In the genomic region with DNA sequence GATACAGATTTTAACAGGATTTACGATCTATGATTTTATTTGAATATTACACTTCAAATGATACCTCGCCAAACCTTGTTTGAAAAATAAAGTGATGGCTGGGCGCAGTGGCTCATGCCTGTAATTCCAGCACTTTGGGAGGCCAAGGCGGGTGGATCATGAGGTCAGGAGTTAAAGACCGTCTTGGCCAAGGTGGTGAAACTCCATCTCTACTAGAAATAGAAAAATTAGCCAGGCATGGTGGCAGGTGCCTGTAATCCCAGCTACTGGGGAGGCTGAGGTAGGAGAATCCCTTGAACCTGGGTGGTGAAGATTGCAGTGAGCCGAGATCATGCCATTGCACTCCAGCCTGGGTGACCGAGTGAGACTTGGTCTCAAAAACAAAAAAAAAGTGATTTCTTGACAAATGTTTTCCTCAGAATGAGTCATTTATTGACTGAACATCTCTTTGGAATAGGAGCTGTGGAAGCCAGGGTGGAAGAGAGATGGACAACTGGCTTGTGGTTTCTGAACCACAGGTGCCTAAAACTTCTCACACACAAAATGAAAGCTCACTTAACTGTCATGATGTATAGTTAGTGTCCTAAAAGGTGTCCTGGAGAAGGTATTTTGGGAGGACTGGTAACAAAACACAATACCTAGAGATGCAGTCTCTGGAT, we compare ENCODE assay signal across 27 cellular contexts. TPM values are rescaled to one million over a fixed set of nuclear protein-coding genes. Genes with fewer than 3 reads are reported as not detected.
DNase-seq lines count a peak whose midpoint lies in the region; ATAC-seq, FAIRE-seq and TF ChIP-seq lines count a peak whose summit lies in the region.
"Had no signal": no experiment of that assay in that cellular context is flagged by ENCODE, and none has a peak within 500 bp of the region (broad histone marks: within the 10 kb centered on the region; RNA-seq: fewer than 3 reads in every experiment).

No MANE protein-coding gene starts in this region.

- intact Hi-C loops in PC-3 (cut with micrococcal nuclease) (no loop called here), kidney (cut with DNase I) (no loop called here)

- H3K4me3 Mint-ChIP-seq in activated naive CD8-positive, alpha-beta T cell treated with anti-CD3 and anti-CD28 coated beads, Interleukin-2, amount 10 ng/mL, durations not matched to agents 7 days and 5 days = no peak overlapping the region
- no peak overlapping the region for H3K4me3 Mint-ChIP-seq in activated naive CD8-positive, alpha-beta T cell treated with anti-CD3 and anti-CD28 coated beads for 36 hours
- H3K4me3 Mint-ChIP-seq in stimulated activated naive B cell treated with anti-CD40 and anti-IgM and Interleukin-4, amounts not matched to agents 10 μg/mL and 1 μg/mL and 100 μg/mL, for 72 hours = peak overlapping the region; percentile 9 to 60
- H3K4me3 Mint-ChIP-seq: B cell; CD8-positive, alpha-beta memory T cell; natural killer cell had no signal

- H3K27ac Mint-ChIP-seq in activated naive CD8-positive, alpha-beta T cell treated with anti-CD3 and anti-CD28 coated beads, Interleukin-2, amount 10 ng/mL, durations not matched to agents 7 days and 5 days = peak overlapping the region; percentile 34
- no peak overlapping the region for H3K27ac Mint-ChIP-seq in activated naive CD8-positive, alpha-beta T cell treated with anti-CD3 and anti-CD28 coated beads for 36 hours
- peak overlapping the region; percentile 60 for H3K27ac Mint-ChIP-seq in stimulated activated naive B cell treated with anti-CD40 and anti-IgM and Interleukin-4, amounts not matched to agents 10 μg/mL and 1 μg/mL and 100 μg/mL, for 72 hours
- H3K27ac Mint-ChIP-seq: B cell had no signal

- CTCF ChIA-PET in PC-3 (lab: Charles Lee) = no interaction called here

- DNase-seq in activated naive CD8-positive, alpha-beta T cell treated with anti-CD3 and anti-CD28 coated beads, Interleukin-2, amount 10 ng/mL, durations not matched to agents 7 days and 5 days = no peak
- no peak for DNase-seq in activated naive CD8-positive, alpha-beta T cell treated with anti-CD3 and anti-CD28 coated beads for 36 hours
- DNase-seq in PC-3 (peak; percentile 65), kidney (peak; percentile 9), BE2C (no peak)
- no peak for DNase-seq in stimulated activated naive B cell treated with anti-CD40 and anti-IgM and Interleukin-4, amounts not matched to agents 10 μg/mL and 1 μg/mL and 100 μg/mL, for 72 hours
- DNase-seq: activated CD4-positive, CD25-positive, alpha-beta regulatory T cell treated with anti-CD3 and anti-CD28 coated beads, Interleukin-2, amount 50 U/mL, for 72 hours; activated effector memory CD4-positive, alpha-beta T cell treated with Interleukin-2 at 50 U/mL for 16 hours; activated T-cell treated with anti-CD3 and anti-CD28 coated beads for 4 hours; body of pancreas; CD8-positive, alpha-beta memory T cell; dorsolateral prefrontal cortex; GF-D8; midbrain; natural killer cell; NCI-H1092; NCI-H1930; NCI-H748 treated with DMSO at 0.1 percent for 48 hours; occipital lobe; transverse colon had no signal

- no peaks in the 10 kb centered on the region for H3K36me3 ChIP-seq in PC-3 (ENCODE audit: low read depth, low read length)
- H3K36me3 ChIP-seq in kidney (ENCODE audit: control insufficient read depth in 1 of 2, insufficient read depth in 2 of 2, low read length in 2 of 2) = no peaks in the 10 kb centered on the region
- H3K36me3 ChIP-seq in BE2C = no peaks in the 10 kb centered on the region
- H3K36me3 ChIP-seq: transverse colon had no signal

- no peaks in the 10 kb centered on the region for H3K27me3 ChIP-seq in PC-3 (ENCODE audit: low read length)
- no peaks in the 10 kb centered on the region for H3K27me3 ChIP-seq in BE2C
- H3K27me3 ChIP-seq: body of pancreas, dorsolateral prefrontal cortex, transverse colon had no signal

- no peaks in the 10 kb centered on the region for H3K9me3 ChIP-seq in PC-3 (ENCODE audit: low read length)
- no peaks in the 10 kb centered on the region for H3K9me3 ChIP-seq in kidney (ENCODE audit: control insufficient read depth in 1 of 2, low read length in 2 of 2)
- H3K9me3 ChIP-seq in BE2C = no peaks in the 10 kb centered on the region
- H3K9me3 ChIP-seq: body of pancreas, transverse colon had no signal

- H3K27ac ChIP-seq in PC-3 (ENCODE audit: low read length) = peak overlapping the region; percentile 21; the same call in 1 of the 2 replicates
- H3K27ac ChIP-seq in kidney (ENCODE audit: low read depth in 2 of 2, low read length in 2 of 2) = no peak overlapping the region
- H3K27ac ChIP-seq: body of pancreas, dorsolateral prefrontal cortex, HL-60, SK-N-MC, skin epidermis, transverse colon had no signal

- peaks cover 49% of the 10 kb centered on the region for H3K79me2 ChIP-seq in PC-3 (ENCODE audit: low read length)

- peaks cover 25% of the 10 kb centered on the region for H3K4me1 Mint-ChIP-seq in activated naive CD8-positive, alpha-beta T cell treated with anti-CD3 and anti-CD28 coated beads, Interleukin-2, amount 10 ng/mL, durations not matched to agents 7 days and 5 days
- peaks cover 27% of the 10 kb centered on the region for H3K4me1 Mint-ChIP-seq in activated naive CD8-positive, alpha-beta T cell treated with anti-CD3 and anti-CD28 coated beads for 36 hours
- H3K4me1 Mint-ChIP-seq in stimulated activated naive B cell treated with anti-CD40 and anti-IgM and Interleukin-4, amounts not matched to agents 10 μg/mL and 1 μg/mL and 100 μg/mL, for 72 hours = peaks cover 28 to 44% of the 10 kb centered on the region in 2 donors

- no peak for TF ChIP-seq CTCF in PC-3 (conservative IDR thresholded peaks at IDR 0.05; ENCODE audit: low read depth, low read length)
- no peak for TF ChIP-seq CTCF in kidney (IDR thresholded peaks at IDR 0.05; ENCODE audit: borderline replicate concordance, extremely low read depth, insufficient read depth)
- no peak for TF ChIP-seq CTCF in BE2C (IDR thresholded peaks at IDR 0.05; ENCODE audit: low read depth, low read length)

- POLR2A ChIA-PET in activated naive CD8-positive, alpha-beta T cell treated with anti-CD3 and anti-CD28 coated beads, Interleukin-2, amount 10 ng/mL, durations not matched to agents 7 days and 5 days (lab: Charles Lee) = interaction anchor here (1.2 kb wide), 1 partner anchor 12 kb away, joined by 3 read pairs; a partner anchor contains a TSS
- POLR2A ChIA-PET in PC-3 (lab: Charles Lee; ENCODE audit: unreplicated experiment) = interaction anchor here (0.5 to 0.6 kb wide), 2 partner anchors 12 to 30 kb away, joined by 12 read pairs; no protein-coding TSS in a partner anchor

- no peaks in the 10 kb centered on the region for H3K9me2 ChIP-seq in PC-3 (replicated peaks; ENCODE audit: low read length)

- H2AFZ ChIP-seq in PC-3 (ENCODE audit: low read length) = no peak overlapping the region

- no peak overlapping the region for H3K4me3 ChIP-seq in PC-3 (ENCODE audit: low read length)
- no peak overlapping the region for H3K4me3 ChIP-seq in kidney (ENCODE audit: low read length in 2 of 2)
- no peak overlapping the region for H3K4me3 ChIP-seq in BE2C (ENCODE audit: low read depth, low read length)
- H3K4me3 ChIP-seq: body of pancreas, dorsolateral prefrontal cortex, SK-N-MC, skin epidermis, transverse colon had no signal

- H3K4me1 ChIP-seq in PC-3 (ENCODE audit: insufficient read depth, low read length) (peaks cover 18% of the 10 kb centered on the region), kidney (ENCODE audit: control insufficient read depth in 1 of 2, insufficient read depth in 1 of 2, low read depth in 1 of 2, low read length in 2 of 2) (no peaks in the 10 kb centered on the region), BE2C (no peaks in the 10 kb centered on the region)

- peaks cover 3% of the 10 kb centered on the region for H3F3A ChIP-seq in PC-3 (ENCODE audit: low read length, unreplicated experiment)

- no peak for FAIRE-seq in kidney (lab: Jason Lieb, UNC)
- FAIRE-seq: TTC549 had no signal

- peak overlapping the region; percentile 7 for H3K4me2 ChIP-seq in PC-3 (ENCODE audit: low read length)

- H3K36me3 Mint-ChIP-seq in activated naive CD8-positive, alpha-beta T cell treated with anti-CD3 and anti-CD28 coated beads, Interleukin-2, amount 10 ng/mL, durations not matched to agents 7 days and 5 days = peaks cover 4% of the 10 kb centered on the region
- H3K36me3 Mint-ChIP-seq in activated naive CD8-positive, alpha-beta T cell treated with anti-CD3 and anti-CD28 coated beads for 36 hours = no peaks in the 10 kb centered on the region
- peaks cover under 1 to 7% of the 10 kb centered on the region in 2 donors for H3K36me3 Mint-ChIP-seq in stimulated activated naive B cell treated with anti-CD40 and anti-IgM and Interleukin-4, amounts not matched to agents 10 μg/mL and 1 μg/mL and 100 μg/mL, for 72 hours
- H3K36me3 Mint-ChIP-seq: CD8-positive, alpha-beta memory T cell; natural killer cell had no signal

- no peak overlapping the region for H3K9ac ChIP-seq in PC-3 (ENCODE audit: low read length)
- no peak overlapping the region for H3K9ac ChIP-seq in kidney (ENCODE audit: low read length in 2 of 2)

- no peak for ATAC-seq in activated naive CD8-positive, alpha-beta T cell treated with anti-CD3 and anti-CD28 coated beads, Interleukin-2, amount 10 ng/mL, durations not matched to agents 7 days and 5 days (ENCODE audit: low read depth)
- ATAC-seq in PC-3 (peak; percentile 81), HG03460 (IDR thresholded peaks at IDR 0.05; ENCODE audit: unreplicated experiment) (no peak), HG02759 (IDR thresholded peaks at IDR 0.05; ENCODE audit: unreplicated experiment) (no peak)
- ATAC-seq in stimulated activated naive B cell treated with anti-CD40 and anti-IgM and Interleukin-4, amounts not matched to agents 10 μg/mL and 1 μg/mL and 100 μg/mL, for 72 hours (replicated peaks) = no peak
- ATAC-seq: body of pancreas, natural killer cell had no signal

- BruUV-seq in PC-3 (replicated peaks; lab: Mats Ljungman, UMichigan) = no TSS peak

- H3K9me3 Mint-ChIP-seq in activated naive CD8-positive, alpha-beta T cell treated with anti-CD3 and anti-CD28 coated beads, Interleukin-2, amount 10 ng/mL, durations not matched to agents 7 days and 5 days = no peaks in the 10 kb centered on the region
- no peaks in the 10 kb centered on the region for H3K9me3 Mint-ChIP-seq in activated naive CD8-positive, alpha-beta T cell treated with anti-CD3 and anti-CD28 coated beads for 36 hours
- no peaks in the 10 kb centered on the region for H3K9me3 Mint-ChIP-seq in stimulated activated naive B cell treated with anti-CD40 and anti-IgM and Interleukin-4, amounts not matched to agents 10 μg/mL and 1 μg/mL and 100 μg/mL, for 72 hours
- H3K9me3 Mint-ChIP-seq: CD8-positive, alpha-beta memory T cell; natural killer cell had no signal

- H3K27me3 Mint-ChIP-seq in activated naive CD8-positive, alpha-beta T cell treated with anti-CD3 and anti-CD28 coated beads, Interleukin-2, amount 10 ng/mL, durations not matched to agents 7 days and 5 days = no peaks in the 10 kb centered on the region
- no peaks in the 10 kb centered on the region for H3K27me3 Mint-ChIP-seq in activated naive CD8-positive, alpha-beta T cell treated with anti-CD3 and anti-CD28 coated beads for 36 hours
- H3K27me3 Mint-ChIP-seq in stimulated activated naive B cell treated with anti-CD40 and anti-IgM and Interleukin-4, amounts not matched to agents 10 μg/mL and 1 μg/mL and 100 μg/mL, for 72 hours = no peaks in the 10 kb centered on the region
- H3K27me3 Mint-ChIP-seq: B cell; CD8-positive, alpha-beta memory T cell had no signal

- H4K20me1 ChIP-seq in PC-3 (ENCODE audit: low read length) = no peaks in the 10 kb centered on the region

RNA-seq across cellular contexts. Expression of a gene that starts 11.9 kb away (rescaled TPM):
- 10 to 100 TPM; 21.3 to 23.2 TPM for total RNA-seq in activated naive CD8-positive, alpha-beta T cell treated with anti-CD3 and anti-CD28 coated beads, Interleukin-2, amount 10 ng/mL, durations not matched to agents 7 days and 5 days
- 10 to 100 TPM; 17.8 to 18.5 TPM for total RNA-seq in activated naive CD8-positive, alpha-beta T cell treated with anti-CD3 and anti-CD28 coated beads for 36 hours
- total RNA-seq in PC-3 (2014; rRNA removed) = 14.9 and 19.7 TPM in 2 replicates
- total RNA-seq in kidney = 25.2 TPM
- polyA plus RNA-seq in kidney (ENCODE audit: insufficient read depth, low read depth, low replicate concordance) = 7.9 TPM
- 22.4 TPM for polyA plus RNA-seq in BE2C (2012; ENCODE audit: insufficient read depth, insufficient read length, low read depth)

Comparison
In these comparisons a context has a peak if more than half of its experiments do, and no peak if none do; other contexts are left out.
1. DNase-seq: peak in PC-3 (single experiment) and kidney (single experiment); none in activated naive CD8-positive, alpha-beta T cell treated with anti-CD3 and anti-CD28 coated beads, Interleukin-2, amount 10 ng/mL, durations not matched to agents 7 days and 5 days (single experiment), activated naive CD8-positive, alpha-beta T cell treated with anti-CD3 and anti-CD28 coated beads for 36 hours (single experiment), stimulated activated naive B cell treated with anti-CD40 and anti-IgM and Interleukin-4, amounts not matched to agents 10 μg/mL and 1 μg/mL and 100 μg/mL, for 72 hours (single experiment) and BE2C (single experiment).
2. H3K4me3 Mint-ChIP-seq: peak in stimulated activated naive B cell treated with anti-CD40 and anti-IgM and Interleukin-4, amounts not matched to agents 10 μg/mL and 1 μg/mL and 100 μg/mL, for 72 hours (2 of 2); none in activated naive CD8-positive, alpha-beta T cell treated with anti-CD3 and anti-CD28 coated beads, Interleukin-2, amount 10 ng/mL, durations not matched to agents 7 days and 5 days (single experiment) and activated naive CD8-positive, alpha-beta T cell treated with anti-CD3 and anti-CD28 coated beads for 36 hours (single experiment).